1 cellular context compared by ENCODE assay signal in genomic region chr1:16635959-16636358, GRCh38. TPM values are rescaled to one million over a fixed set of nuclear protein-coding genes. Genes with fewer than 3 reads are reported as not detected.
"Had no signal": no experiment of that assay in that cellular context is flagged by ENCODE, and none has a peak within 500 bp of the region (broad histone marks: within the 10 kb centered on the region; RNA-seq: fewer than 3 reads in every experiment).

No MANE protein-coding gene starts in this region.

RNA-seq across cellular contexts. Expression of gene RNU1-3, which starts 30.8 kb away (rescaled TPM):
- total RNA-seq: myocyte had no signal
